Comparison of ENCODE assay signal across 8 cellular contexts in genomic region chr1:227762231-227762911, GRCh38. TPM values are rescaled to one million over a fixed set of nuclear protein-coding genes. Genes with fewer than 3 reads are reported as not detected.
DNase-seq lines count a peak whose midpoint lies in the region; ATAC-seq and TF ChIP-seq lines count a peak whose summit lies in the region.

No MANE protein-coding gene starts in this region.

- peak overlapping the region; percentile 2 for H2BK12ac ChIP-seq in trophoblast cell (ENCODE audit: low read length)

- CTCF ChIA-PET in activated naive CD4-positive, alpha-beta T cell treated with anti-CD3 and anti-CD28 coated beads for 36 hours (lab: Charles Lee), result interaction anchor here (0.6 to 3.7 kb wide), 8 partner anchors 10 to 194 kb away, joined by 3 to 21 read pairs (median 4); partner anchors contain the start of gene WNT9A

- H3K4me3 ChIP-seq in trophoblast cell (ENCODE audit: low read depth, low read length) (no peak overlapping the region), thyroid gland (replicated peaks in 1 of 3) (no peak overlapping the region)

- H3K9me3 ChIP-seq in trophoblast cell (ENCODE audit: insufficient read depth, low read depth, low read length) (peaks cover under 1% of the 10 kb centered on the region), thyroid gland (no peaks in the 10 kb centered on the region)

- intact Hi-C loops in activated naive CD4-positive, alpha-beta T cell treated with anti-CD3 and anti-CD28 coated beads for 36 hours (cut with micrococcal nuclease), result loop anchor here (1.0 to 10.0 kb wide), 7 partner anchors 32 to 402 kb away; partner anchors contain the start of genes IBA57 and ZNF678
- intact Hi-C loops in thyroid gland (cut with DNase I), result loop anchor here (5.0 kb wide), 1 partner anchor 185 kb away; the partner anchor contains the start of gene WNT9A

- peaks cover 5% of the 10 kb centered on the region for H3K9me3 Mint-ChIP-seq in activated naive CD4-positive, alpha-beta T cell treated with anti-CD3 and anti-CD28 coated beads for 36 hours

- no peak overlapping the region for H3K27ac Mint-ChIP-seq in activated naive CD4-positive, alpha-beta T cell treated with anti-CD3 and anti-CD28 coated beads for 36 hours

- no peak overlapping the region for H2BK120ac ChIP-seq in trophoblast cell (ENCODE audit: insufficient read depth, low read length, poor library complexity)

- H3K27me3 ChIP-seq in trophoblast cell (ENCODE audit: insufficient read depth, low read length), result no peaks in the 10 kb centered on the region
- no peaks in the 10 kb centered on the region for H3K27me3 ChIP-seq in thyroid gland

- no peak overlapping the region for H2AFZ ChIP-seq in trophoblast cell (ENCODE audit: insufficient read depth, low read length, poor library complexity)

- H3K4me1 Mint-ChIP-seq in activated naive CD4-positive, alpha-beta T cell treated with anti-CD3 and anti-CD28 coated beads for 36 hours (ENCODE audit: low read depth), result peaks cover 86% of the 10 kb centered on the region

- peaks cover 34% of the 10 kb centered on the region for H3K36me3 Mint-ChIP-seq in activated naive CD4-positive, alpha-beta T cell treated with anti-CD3 and anti-CD28 coated beads for 36 hours (ENCODE audit: low read depth)

- no peak overlapping the region for H4K91ac ChIP-seq in trophoblast cell (ENCODE audit: low read depth, low read length)

- H3K79me1 ChIP-seq in trophoblast cell (ENCODE audit: low read length), result peaks cover 14% of the 10 kb centered on the region

- H3K36me3 ChIP-seq in trophoblast cell (ENCODE audit: control insufficient read depth in 1 of 2, insufficient read depth in 2 of 2, low read length in 2 of 2), result peaks cover 28 to 40% of the 10 kb centered on the region in 2 experiments
- peaks cover 11 to 20% of the 10 kb centered on the region in 2 donors for H3K36me3 ChIP-seq in thyroid gland

- no peak overlapping the region for H4K8ac ChIP-seq in trophoblast cell (ENCODE audit: low read depth, low read length)

- H3K79me2 ChIP-seq in trophoblast cell (ENCODE audit: control insufficient read depth, insufficient read depth, low read length, poor library complexity), result peaks cover 2% of the 10 kb centered on the region

- no peak overlapping the region for H3K4me2 ChIP-seq in trophoblast cell (ENCODE audit: low read length)

- TF ChIP-seq CTCF in GM12872 (IDR thresholded peaks at IDR 0.05; ENCODE audit: insufficient read depth, low read depth, low read length) (peak; percentile 89), thyroid gland (IDR thresholded peaks at IDR 0.05) (peak; percentile 75 to 93 (median 88))

- H3K27ac ChIP-seq in trophoblast cell (ENCODE audit: low read depth, low read length), result no peak overlapping the region
- no peak overlapping the region for H3K27ac ChIP-seq in thyroid gland

- no peak overlapping the region for H3K4ac ChIP-seq in trophoblast cell (ENCODE audit: low read depth, low read length)

- no peak for TF ChIP-seq POLR2A in thyroid gland (IDR thresholded peaks at IDR 0.05)

- peak; percentile 81 for ATAC-seq in HG02642 (IDR thresholded peaks at IDR 0.05; ENCODE audit: poor library complexity, unreplicated experiment)
- ATAC-seq in SK-N-SH treated with all-trans-retinoic acid at 6 μM for 48 hours, result peak; percentile 76

- DNase-seq in NCI-H1092 treated with DMSO at 0.1 percent for 48 hours (lab: John Stamatoyannopoulos, UW) (peak; percentile 83), glomerular endothelial cell (ENCODE audit: extremely low read depth, low read depth, low spot score) (peak; percentile 10), trophoblast cell (peak; percentile 80 to 88), thyroid gland (peak; percentile 89 to 91)
- peak; percentile 91 for DNase-seq in activated naive CD4-positive, alpha-beta T cell treated with anti-CD3 and anti-CD28 coated beads for 36 hours

- no peak overlapping the region for H3K18ac ChIP-seq in trophoblast cell (ENCODE audit: low read length)

- no peak overlapping the region for H3K23ac ChIP-seq in trophoblast cell (ENCODE audit: low read length)

- no peak overlapping the region for H3K14ac ChIP-seq in trophoblast cell (ENCODE audit: low read length)

- H3K4me1 ChIP-seq in trophoblast cell (ENCODE audit: control insufficient read depth in 1 of 2, insufficient read depth in 2 of 2, low read length in 2 of 2), result peaks cover 39 to 58% of the 10 kb centered on the region in 2 experiments
- H3K4me1 ChIP-seq in thyroid gland, result peaks cover 8 to 17% of the 10 kb centered on the region in 2 donors

- H3K9ac ChIP-seq in trophoblast cell (ENCODE audit: low read length), result no peak overlapping the region

- WGBS in trophoblast cell (ENCODE audit: extremely low coverage, insufficient coverage, insufficient read length), result no CpG with 5 or more reads among the region's 22 CpGs
- WGBS in thyroid gland, 2 donors, result 3 to 36% methylated on average over 12 to 16 of the region's 22 CpGs

- peak overlapping the region; percentile 10 for H2AK5ac ChIP-seq in trophoblast cell (ENCODE audit: low read length)

- no peak overlapping the region for H3K4me3 Mint-ChIP-seq in activated naive CD4-positive, alpha-beta T cell treated with anti-CD3 and anti-CD28 coated beads for 36 hours

- H4K12ac ChIP-seq in trophoblast cell (ENCODE audit: low read depth, low read length), result no peak overlapping the region

- no peaks in the 10 kb centered on the region for H3K27me3 Mint-ChIP-seq in activated naive CD4-positive, alpha-beta T cell treated with anti-CD3 and anti-CD28 coated beads for 36 hours (ENCODE audit: low read depth)

- no peak overlapping the region for H2BK5ac ChIP-seq in trophoblast cell (ENCODE audit: low read depth, low read length, poor library complexity)

TF ChIP-seq in SK-N-SH treated with all-trans-retinoic acid at 6 μM for 48 hours, 23 proteins besides CTCF, POLR2A, EP300 and RAD21:
- TF ChIP-seq CREB5 (CRISPR knock-in tag; IDR thresholded peaks at IDR 0.05; ENCODE audit: low read depth), result no peak
- TF ChIP-seq GLIS3 (CRISPR knock-in tag; IDR thresholded peaks at IDR 0.05), result no peak
- TF ChIP-seq ISL1 (CRISPR knock-in tag; IDR thresholded peaks at IDR 0.05), result no peak
- TF ChIP-seq ESRRG (CRISPR knock-in tag; IDR thresholded peaks at IDR 0.05), result no peak
- TF ChIP-seq ZFP3 (CRISPR knock-in tag; IDR thresholded peaks at IDR 0.05), result no peak
- no peak for TF ChIP-seq PATZ1 (CRISPR knock-in tag; IDR thresholded peaks at IDR 0.05; ENCODE audit: borderline replicate concordance)
- TF ChIP-seq CSRNP3 (CRISPR knock-in tag; IDR thresholded peaks at IDR 0.05), result no peak
- no peak for TF ChIP-seq BACH2 (CRISPR knock-in tag; IDR thresholded peaks at IDR 0.05; ENCODE audit: borderline replicate concordance)
- no peak for TF ChIP-seq TCF4 (CRISPR knock-in tag; IDR thresholded peaks at IDR 0.05; ENCODE audit: borderline replicate concordance)
- TF ChIP-seq ZFP30 (CRISPR knock-in tag; IDR thresholded peaks at IDR 0.05), result no peak

RNA-seq across cellular contexts. Expression of gene SNAP47, which starts 27.1 kb away (rescaled TPM):
- 10 to 100 TPM; 18.7 to 23.0 TPM for total RNA-seq in activated naive CD4-positive, alpha-beta T cell treated with anti-CD3 and anti-CD28 coated beads for 36 hours
- total RNA-seq in glomerular endothelial cell (30.9 and 40.1 TPM in 2 replicates), thyroid gland (10 to 100 TPM; 50.4 to 72.6 (median 65.0) TPM)
- polyA plus RNA-seq in trophoblast cell (2013), result 21.0 and 21.1 TPM in 2 replicates

RNA-seq across cellular contexts. Expression of gene JMJD4, which starts 27.3 kb away (rescaled TPM):
- total RNA-seq in activated naive CD4-positive, alpha-beta T cell treated with anti-CD3 and anti-CD28 coated beads for 36 hours, result 10 to 100 TPM; 11.3 to 11.7 TPM
- total RNA-seq in glomerular endothelial cell (20.7 and 24.8 TPM in 2 replicates), thyroid gland (10 to 100 TPM; 20.6 to 31.7 (median 28.8) TPM)
- 8.1 and 8.8 TPM in 2 replicates for polyA plus RNA-seq in trophoblast cell (2013)

RNA-seq across cellular contexts. Expression of gene PRSS38, which starts 53.1 kb away (rescaled TPM):
- total RNA-seq in activated naive CD4-positive, alpha-beta T cell treated with anti-CD3 and anti-CD28 coated beads for 36 hours, result not detected
- total RNA-seq in glomerular endothelial cell (not detected in 2 replicates), thyroid gland (not detected)
- not detected in 2 replicates for polyA plus RNA-seq in trophoblast cell (2013)

Comparison
In these comparisons a context has a peak if more than half of its experiments do, and no peak if none do; other contexts are left out.
1. DNase-seq: peak in every context shown above with its lines; median percentile 91 in activated naive CD4-positive, alpha-beta T cell treated with anti-CD3 and anti-CD28 coated beads for 36 hours; 90 in thyroid gland; 84 in trophoblast cell; 83 in NCI-H1092 treated with DMSO at 0.1 percent for 48 hours; 10 in glomerular endothelial cell.